36 cellular contexts compared by ENCODE assay signal in genomic region chr11:38723361-38723760, GRCh38.
DNase-seq lines count a peak whose midpoint lies in the region; ATAC-seq, FAIRE-seq and TF ChIP-seq lines count a peak whose summit lies in the region.
"Had no signal": no experiment of that assay in that cellular context is flagged by ENCODE, and none has a peak within 500 bp of the region (broad histone marks: within the 10 kb centered on the region; RNA-seq: fewer than 3 reads in every experiment).

No MANE protein-coding gene starts in this region.

- TF ChIP-seq RAD21 in K562 (CRISPR knock-in tag; conservative IDR thresholded peaks at IDR 0.05 in 1 of 2, IDR thresholded peaks at IDR 0.05 in 1 of 2) = no peak

- in situ Hi-C loops in mammary epithelial cell (cut with MboI; ENCODE audit: low sequenced_read_pairs in 2 of 2) (no loop called here), K562 (cut with MboI) (no loop called here)

- H3K9me3 ChIP-seq in mammary epithelial cell (replicated peaks; ENCODE audit: insufficient read depth, low read length) (no peaks in the 10 kb centered on the region), K562 (replicated peaks; ENCODE audit: control insufficient read depth, insufficient read depth, low read depth, low read length) (no peaks in the 10 kb centered on the region), mucosa of descending colon (peaks cover 7% of the 10 kb centered on the region)
- H3K9me3 ChIP-seq: BE2C, BLaER1, Caco-2 had no signal

- H3K36me3 Mint-ChIP-seq in MCF 10A (ENCODE audit: insufficient read depth, unreplicated experiment) = no peaks in the 10 kb centered on the region
- peaks cover 2% of the 10 kb centered on the region for H3K36me3 Mint-ChIP-seq in chondrocyte (ENCODE audit: low read depth)
- H3K36me3 Mint-ChIP-seq: CD14-positive monocyte; CD4-positive, alpha-beta memory T cell; CD4-positive, CD25-positive, alpha-beta regulatory T cell; CD8-positive, alpha-beta memory T cell; CD8-positive, alpha-beta T cell had no signal

- no peak overlapping the region for H3K4me3 Mint-ChIP-seq in MCF 10A (ENCODE audit: unreplicated experiment)
- no peak overlapping the region for H3K4me3 Mint-ChIP-seq in chondrocyte (ENCODE audit: unreplicated experiment)
- H3K4me3 Mint-ChIP-seq: B cell; CD14-positive monocyte; CD4-positive, alpha-beta memory T cell; CD4-positive, alpha-beta T cell; CD4-positive, CD25-positive, alpha-beta regulatory T cell; CD8-positive, alpha-beta memory T cell; CD8-positive, alpha-beta T cell had no signal

- no peaks in the 10 kb centered on the region for H3K9me3 Mint-ChIP-seq in MCF 10A (ENCODE audit: unreplicated experiment)
- H3K9me3 Mint-ChIP-seq in chondrocyte (ENCODE audit: low read depth) = peaks cover 13% of the 10 kb centered on the region

- H3K9ac ChIP-seq in mammary epithelial cell (ENCODE audit: insufficient read depth, low read length) (no peak overlapping the region), K562 (ENCODE audit: insufficient read depth in 1 of 2, low read depth in 2 of 2, low read length in 2 of 2) (no peak overlapping the region)
- H3K9ac ChIP-seq: BLaER1; BLaER1 treated with 17β-estradiol and CSF1 and Interleukin-3, amounts not matched to agents 10 nM and 100 nM had no signal

- no peak for ATAC-seq in K562
- ATAC-seq in mucosa of descending colon = no peak
- ATAC-seq: A549; CD8-positive, alpha-beta T cell had no signal

- H3K27me3 Mint-ChIP-seq in MCF 10A (ENCODE audit: insufficient read depth, unreplicated experiment) (no peaks in the 10 kb centered on the region), chondrocyte (ENCODE audit: low read depth) (no peaks in the 10 kb centered on the region)
- H3K27me3 Mint-ChIP-seq: B cell; CD4-positive, alpha-beta memory T cell; CD4-positive, alpha-beta T cell; CD4-positive, CD25-positive, alpha-beta regulatory T cell; CD8-positive, alpha-beta memory T cell had no signal

- H4K20me1 ChIP-seq in mammary epithelial cell (ENCODE audit: insufficient read depth, low read length) (no peaks in the 10 kb centered on the region), K562 (replicated peaks; ENCODE audit: control insufficient read depth, insufficient read depth, low read length) (no peaks in the 10 kb centered on the region)
- H4K20me1 ChIP-seq: BLaER1; BLaER1 treated with 17β-estradiol and CSF1 and Interleukin-3, amounts not matched to agents 10 nM and 100 nM had no signal

- H3K4me1 Mint-ChIP-seq in MCF 10A (ENCODE audit: insufficient read depth, unreplicated experiment) (peaks cover 6% of the 10 kb centered on the region), chondrocyte (ENCODE audit: low read depth) (peaks cover 28% of the 10 kb centered on the region)
- H3K4me1 Mint-ChIP-seq: B cell; CD14-positive monocyte; CD4-positive, alpha-beta memory T cell; CD4-positive, CD25-positive, alpha-beta regulatory T cell; CD8-positive, alpha-beta memory T cell had no signal

- CTCF ChIA-PET in MCF 10A (lab: Yijun Ruan, JAX) = no interaction called here
- CTCF ChIA-PET in mammary epithelial cell (lab: Charles Lee; ENCODE audit: low non-redundant PET) = no interaction called here
- CTCF ChIA-PET in K562 (lab: Yijun Ruan, JAX; ENCODE audit: low intra/inter-chr PET ratio) = no interaction called here

- H3K4me1 ChIP-seq in mammary epithelial cell (ENCODE audit: insufficient read depth, low read length) (no peaks in the 10 kb centered on the region), K562 (replicated peaks in 1 of 2; ENCODE audit: control insufficient read depth in 2 of 2, insufficient read depth in 2 of 2, low read length in 2 of 2) (no peaks in the 10 kb centered on the region; a peak in 1 of 5 replicates), mucosa of descending colon (ENCODE audit: low read depth) (no peaks in the 10 kb centered on the region)
- H3K4me1 ChIP-seq: A549; BE2C; BLaER1; BLaER1 treated with 17β-estradiol and CSF1 and Interleukin-3, amounts not matched to agents 10 nM and 100 nM had no signal

- peak overlapping the region; percentile 6 for H3K27ac Mint-ChIP-seq in MCF 10A (ENCODE audit: low read depth, unreplicated experiment)
- H3K27ac Mint-ChIP-seq in chondrocyte (ENCODE audit: unreplicated experiment) = peak overlapping the region; percentile 39
- H3K27ac Mint-ChIP-seq: B cell; CD14-positive monocyte; CD4-positive, alpha-beta memory T cell; CD4-positive, alpha-beta T cell; CD4-positive, CD25-positive, alpha-beta regulatory T cell; CD8-positive, alpha-beta memory T cell; CD8-positive, alpha-beta T cell had no signal

- H3K27ac ChIP-seq in mammary epithelial cell (ENCODE audit: insufficient read depth, low read depth, low read length) = no peak overlapping the region
- no peak overlapping the region for H3K27ac ChIP-seq in K562 (ENCODE audit: extremely low read depth, low read depth, low read length)
- H3K27ac ChIP-seq: 22Rv1; A549; BLaER1; BLaER1 treated with 17β-estradiol and CSF1 and Interleukin-3, amounts not matched to agents 10 nM and 100 nM; C4-2B had no signal

- H3K79me2 ChIP-seq in mammary epithelial cell (ENCODE audit: insufficient read depth, low read length) (no peaks in the 10 kb centered on the region), K562 (ENCODE audit: control insufficient read depth, insufficient read depth, low read length) (no peaks in the 10 kb centered on the region)

- POLR2A ChIA-PET in MCF 10A (lab: Yijun Ruan, JAX) (no interaction called here), K562 (lab: Yijun Ruan, JAX) (no interaction called here)

- no peak for TF ChIP-seq POLR2A in K562 (conservative IDR thresholded peaks at IDR 0.05)

- H3K4me2 ChIP-seq in mammary epithelial cell (ENCODE audit: insufficient read depth, low read depth, low read length) (no peak overlapping the region), K562 (ENCODE audit: insufficient read depth, low read length) (no peak overlapping the region)
- H3K4me2 ChIP-seq: A549; BLaER1; BLaER1 treated with 17β-estradiol and CSF1 and Interleukin-3, amounts not matched to agents 10 nM and 100 nM had no signal

- no peak for TF ChIP-seq CTCF in MCF 10A (IDR thresholded peaks at IDR 0.05; ENCODE audit: unreplicated experiment)
- no peak for TF ChIP-seq CTCF in mammary epithelial cell (conservative IDR thresholded peaks at IDR 0.05 in 1 of 2, IDR thresholded peaks at IDR 0.05 in 1 of 2; ENCODE audit: extremely low read depth in 1 of 2, insufficient read depth in 1 of 2, low read depth in 1 of 2, low read length in 2 of 2)
- TF ChIP-seq CTCF in K562 (IDR thresholded peaks at IDR 0.05 in 2 of 3, conservative IDR thresholded peaks at IDR 0.05 in 1 of 3; ENCODE audit: insufficient read depth in 2 of 3, low read depth in 1 of 3, low read length in 3 of 3) = no peak
- TF ChIP-seq CTCF in chondrocyte (IDR thresholded peaks at IDR 0.05) = no peak
- no peak for TF ChIP-seq CTCF in mucosa of descending colon (IDR thresholded peaks at IDR 0.05)

- H3K27me3 ChIP-seq in mammary epithelial cell (ENCODE audit: insufficient read depth, low read length) = no peaks in the 10 kb centered on the region
- H3K27me3 ChIP-seq in K562 (ENCODE audit: control insufficient read depth in 2 of 2, insufficient read depth in 2 of 2, low read length in 2 of 2) = no peaks in the 10 kb centered on the region
- H3K27me3 ChIP-seq: BE2C; BLaER1; BLaER1 treated with 17β-estradiol and CSF1 and Interleukin-3, amounts not matched to agents 10 nM and 100 nM had no signal

- no peaks in the 10 kb centered on the region for H3K9me1 ChIP-seq in K562 (ENCODE audit: control insufficient read depth, insufficient read depth, low read length)

- H3K36me3 ChIP-seq in mammary epithelial cell (ENCODE audit: insufficient read depth, low read length) = no peaks in the 10 kb centered on the region
- no peaks in the 10 kb centered on the region for H3K36me3 ChIP-seq in K562 (ENCODE audit: control insufficient read depth, insufficient read depth, low read length)
- H3K36me3 ChIP-seq in mucosa of descending colon (ENCODE audit: low read depth) = no peaks in the 10 kb centered on the region
- H3K36me3 ChIP-seq: BE2C; BLaER1; BLaER1 treated with 17β-estradiol and CSF1 and Interleukin-3, amounts not matched to agents 10 nM and 100 nM had no signal

- FAIRE-seq in K562 (lab: Jason Lieb, UNC) = no peak
- FAIRE-seq: A549, D721Med had no signal

- WGBS in mammary epithelial cell (ENCODE audit: low coverage, missing lambda C conversion rate) = 88% methylated on average over 1 of the region's 1 CpG
- WGBS in K562 (ENCODE audit: insufficient coverage, low coverage, missing lambda C conversion rate) = 14% methylated on average over 1 of the region's 1 CpG

- H2AFZ ChIP-seq in mammary epithelial cell (ENCODE audit: low read depth, low read length) = no peak overlapping the region
- 0 out of 2 replicates have a peak overlapping the region, but pooled peaks have one; percentile 3 for H2AFZ ChIP-seq in K562 (ENCODE audit: low read depth, low read length)

- DNase-seq in MCF 10A (ENCODE audit: unreplicated experiment) (no peak), mammary epithelial cell (no peak), OCI-M1 (lab: John Stamatoyannopoulos, UW) (peak; percentile 65), K562 (ENCODE audit: extremely low read depth in 1 of 4, low spot score in 3 of 4) (no peak), chondrocyte (ENCODE audit: low spot score) (no peak), SHP77 (lab: John Stamatoyannopoulos, UW) (no peak), ureter (ENCODE audit: low spot score) (no peak), mucosa of descending colon (no peak)
- DNase-seq: 8988T; ACHN; AML-193; BE2C; C1 segment of cervical spinal cord; Caco-2; Calu3; CD4-positive, alpha-beta memory T cell; CD4-positive, alpha-beta T cell; CD4-positive, CD25-positive, alpha-beta regulatory T cell; CD8-positive, alpha-beta memory T cell; CD8-positive, alpha-beta T cell; COR-L47; DMS 273 treated with DMSO at 0.1 percent for 48 hours; DMS153; DMS53; DMS79; DMS79 treated with DMSO at 0.1 percent for 48 hours; DND-41; EL had no signal

- intact Hi-C loops in MCF 10A (cut with micrococcal nuclease) = no loop called here
- intact Hi-C loops in mammary epithelial cell (cut with micrococcal nuclease) = no loop called here
- intact Hi-C loops in K562 (cut with micrococcal nuclease) = no loop called here
- intact Hi-C loops in mucosa of descending colon (cut with DNase I, micrococcal nuclease) = no loop called here

- H3K4me3 ChIP-seq in mammary epithelial cell (replicated peaks in 1 of 3; ENCODE audit: insufficient read depth in 1 of 3, low read depth in 2 of 3, low read length in 3 of 3) = no peak overlapping the region
- H3K4me3 ChIP-seq in K562 = no peak overlapping the region
- no peak overlapping the region for H3K4me3 ChIP-seq in mucosa of descending colon
- H3K4me3 ChIP-seq: A549; BLaER1; BLaER1 treated with 17β-estradiol and CSF1 and Interleukin-3, amounts not matched to agents 10 nM and 100 nM had no signal

- BruUV-seq in MCF 10A (replicated peaks; lab: Mats Ljungman, UMichigan) (no TSS peak), mammary epithelial cell (replicated peaks; lab: Mats Ljungman, UMichigan) (no TSS peak), K562 (replicated peaks; lab: Mats Ljungman, UMichigan) (no TSS peak)

- TF ChIP-seq EP300 in K562 (IDR thresholded peaks at IDR 0.05; ENCODE audit: low read length) = no peak

- dilution Hi-C loops in mammary epithelial cell (cut with HindIII; ENCODE audit: low sequenced_read_pairs) = no loop called here

TF ChIP-seq in K562, 482 proteins besides CTCF, POLR2A, EP300 and RAD21 (continues in another document):
- 0 out of 2 replicates have a peak, but pooled peaks have one; percentile 40 for TF ChIP-seq POLR2H (tag; IDR thresholded peaks at IDR 0.05; ENCODE audit: low read depth)
